13 cellular contexts compared by ENCODE assay signal in genomic region chr20:43710370-43711044, GRCh38. TPM values are rescaled to one million over a fixed set of nuclear protein-coding genes. Genes with fewer than 3 reads are reported as not detected.
A peak's percentile ranks its signal among the peaks of the same experiment; 100 is the strongest.
DNase-seq lines count a peak whose midpoint lies in the region; ATAC-seq and TF ChIP-seq lines count a peak whose summit lies in the region.
"Had no signal": no experiment of that assay in that cellular context is flagged by ENCODE, and none has a peak within 500 bp of the region (broad histone marks: within the 10 kb centered on the region; RNA-seq: fewer than 3 reads in every experiment).

No MANE protein-coding gene starts in this region.

- H3K9me3 Mint-ChIP-seq in naive B cell (no peaks in the 10 kb centered on the region), H9 (no peaks in the 10 kb centered on the region; a peak in 1 of 5 replicates)
- no peaks in the 10 kb centered on the region for H3K9me3 Mint-ChIP-seq in CD4-positive, alpha-beta memory T cell

- H3K27ac ChIP-seq in H9 (ENCODE audit: insufficient read length, low read depth, low read length) (no peak overlapping the region), gastroesophageal sphincter (no peak overlapping the region)
- H3K27ac ChIP-seq in CD4-positive, alpha-beta memory T cell (ENCODE audit: low read depth, low read length), result no peak overlapping the region
- H3K27ac ChIP-seq: right atrium auricular region had no signal

- H3K36me3 ChIP-seq in gastroesophageal sphincter, result no peaks in the 10 kb centered on the region
- H3K36me3 ChIP-seq in CD4-positive, alpha-beta memory T cell (ENCODE audit: insufficient read depth, low read length), result no peaks in the 10 kb centered on the region
- H3K36me3 ChIP-seq: right atrium auricular region had no signal

- H3K27ac Mint-ChIP-seq in naive B cell, result peak overlapping the region; percentile 27 to 94 (median 85)
- H3K27ac Mint-ChIP-seq in H9, result peak overlapping the region in 1 of 3 experiments; percentile 32; a peak in 2 of 7 replicates
- peak overlapping the region in 1 of 7 donors; percentile 18 for H3K27ac Mint-ChIP-seq in CD4-positive, alpha-beta memory T cell

- no peak overlapping the region for H3K9ac ChIP-seq in H9 (ENCODE audit: extremely low read depth, insufficient read length, low read length)

- H3K56ac ChIP-seq in H9 (ENCODE audit: insufficient read length, low read depth, low read length), result no peak overlapping the region

- H2BK12ac ChIP-seq in H9 (ENCODE audit: insufficient read length, low read depth, low read length), result no peak overlapping the region

- POLR2A ChIA-PET in CD4-positive, alpha-beta memory T cell (lab: Charles Lee; ENCODE audit: partially characterized antibody), result no interaction called here

- ATAC-seq in GM18868 (IDR thresholded peaks at IDR 0.05; ENCODE audit: unreplicated experiment), result peak; percentile 62
- ATAC-seq in GM21723 (IDR thresholded peaks at IDR 0.05; ENCODE audit: unreplicated experiment), result peak; percentile 65
- peak; percentile 73 for ATAC-seq in HG03175 (IDR thresholded peaks at IDR 0.05; ENCODE audit: unreplicated experiment)
- peak; percentile 68 to 69 for ATAC-seq in naive B cell (ENCODE audit: low read depth in 2 of 2)
- no peak for ATAC-seq in gastroesophageal sphincter
- ATAC-seq in Right ventricle myocardium inferior, result no peak
- ATAC-seq: esophagus mucosa had no signal

- H3K27me3 ChIP-seq in H9 (ENCODE audit: insufficient read depth, low read length) (no peaks in the 10 kb centered on the region), gastroesophageal sphincter (no peaks in the 10 kb centered on the region)
- H3K27me3 ChIP-seq in CD4-positive, alpha-beta memory T cell (ENCODE audit: insufficient read depth, low read length), result no peaks in the 10 kb centered on the region
- H3K27me3 ChIP-seq: right atrium auricular region had no signal

- H3K36me3 Mint-ChIP-seq in naive B cell, result peaks cover 0 to 5% of the 10 kb centered on the region in 2 donors
- H3K36me3 Mint-ChIP-seq in H9 (ENCODE audit: insufficient read depth in 1 of 3, low read depth in 3 of 3), result peaks cover 53 to 91% (median 90%) of the 10 kb centered on the region in 3 experiments; a peak in 6 of 7 replicates
- no peaks in the 10 kb centered on the region for H3K36me3 Mint-ChIP-seq in CD4-positive, alpha-beta memory T cell

- no peak for TF ChIP-seq EP300 in gastroesophageal sphincter (IDR thresholded peaks at IDR 0.05)

- H3K27me3 Mint-ChIP-seq in naive B cell (no peaks in the 10 kb centered on the region), H9 (ENCODE audit: low read depth) (no peaks in the 10 kb centered on the region)
- no peaks in the 10 kb centered on the region for H3K27me3 Mint-ChIP-seq in CD4-positive, alpha-beta memory T cell

- no peak overlapping the region for H3K4me3 ChIP-seq in gastroesophageal sphincter
- H3K4me3 ChIP-seq in CD4-positive, alpha-beta memory T cell (ENCODE audit: low read length in 2 of 2), result no peak overlapping the region
- H3K4me3 ChIP-seq: right atrium auricular region had no signal

- H3K14ac ChIP-seq in H9 (ENCODE audit: insufficient read depth, low read length), result no peak overlapping the region; the same call in 1 of the 2 replicates

- no peak overlapping the region for H3T11ph ChIP-seq in H9 (ENCODE audit: low read length)

- no peaks in the 10 kb centered on the region for H3K23me2 ChIP-seq in H9 (ENCODE audit: insufficient read length, low read depth, low read length, poor library complexity, severe bottlenecking)

- DNase-seq in naive B cell (no peak), H9 (no peak), Right ventricle myocardium inferior (ENCODE audit: missing footprints) (no peak)
- no peak for DNase-seq in CD4-positive, alpha-beta memory T cell
- DNase-seq: activated CD4-positive, alpha-beta T cell treated with anti-CD3 and anti-CD28 coated beads, Interleukin-2, amount 50 U/mL, for 1 hour; caudate nucleus; midbrain had no signal

- no peak overlapping the region for H2AFZ ChIP-seq in H9 (ENCODE audit: low read length)

- no peaks in the 10 kb centered on the region for H4K20me1 ChIP-seq in H9 (ENCODE audit: control insufficient read depth, insufficient read depth, insufficient read length)

- H3K79me1 ChIP-seq in H9 (ENCODE audit: insufficient read depth, low read depth, low read length, poor library complexity, severe bottlenecking), result no peaks in the 10 kb centered on the region

- no peak overlapping the region for H2BK15ac ChIP-seq in H9 (ENCODE audit: low read depth, low read length)

- no peaks in the 10 kb centered on the region for H3K79me2 ChIP-seq in H9 (ENCODE audit: insufficient read depth, low read length)

- H3K9me3 ChIP-seq in H9 (ENCODE audit: control insufficient read depth, low read depth, low read length) (no peaks in the 10 kb centered on the region), gastroesophageal sphincter (no peaks in the 10 kb centered on the region)
- no peaks in the 10 kb centered on the region for H3K9me3 ChIP-seq in CD4-positive, alpha-beta memory T cell (ENCODE audit: control insufficient read depth in 1 of 2, low read length in 2 of 2)
- H3K9me3 ChIP-seq: right atrium auricular region had no signal

- no peak overlapping the region for H3K18ac ChIP-seq in H9 (ENCODE audit: insufficient read length, low read depth, low read length)

- no peak overlapping the region for H2AK5ac ChIP-seq in H9 (ENCODE audit: insufficient read length, low read length)

- no peak overlapping the region for H2BK20ac ChIP-seq in H9 (ENCODE audit: low read depth, low read length, poor library complexity, severe bottlenecking)

- H4K5ac ChIP-seq in H9 (ENCODE audit: insufficient read length, low read depth, low read length), result no peak overlapping the region

- H3K4me1 Mint-ChIP-seq in naive B cell, result peaks cover 24 to 28% (median 27%) of the 10 kb centered on the region in 3 donors
- H3K4me1 Mint-ChIP-seq in H9, result no peaks in the 10 kb centered on the region
- no peaks in the 10 kb centered on the region for H3K4me1 Mint-ChIP-seq in CD4-positive, alpha-beta memory T cell

- no peak overlapping the region for H3K4me2 ChIP-seq in H9 (ENCODE audit: insufficient read depth, insufficient read length, low read length)

- no CpG with 5 or more reads among the region's 9 CpGs for WGBS in H9 (ENCODE audit: extremely low coverage, insufficient read length, low lambda C conversion rate)
- WGBS in gastroesophageal sphincter (ENCODE audit: low coverage in 1 of 2), 2 donors, result 88% methylated on average over 3 of the region's 9 CpGs; no CpG with 5 or more reads in 1 of the 2 donors

- H4K91ac ChIP-seq in H9 (ENCODE audit: insufficient read length, low read depth, low read length), result no peak overlapping the region

- H3K4me1 ChIP-seq in H9 (ENCODE audit: insufficient read depth, low read length), result no peaks in the 10 kb centered on the region
- no peaks in the 10 kb centered on the region for H3K4me1 ChIP-seq in gastroesophageal sphincter
- H3K4me1 ChIP-seq in CD4-positive, alpha-beta memory T cell (ENCODE audit: insufficient read depth, low read length), result no peaks in the 10 kb centered on the region
- H3K4me1 ChIP-seq: right atrium auricular region had no signal

- no peak overlapping the region for H4K8ac ChIP-seq in H9 (replicated peaks; ENCODE audit: insufficient read length, low read depth, low read length)

- TF ChIP-seq POLR2A in gastroesophageal sphincter (IDR thresholded peaks at IDR 0.05), result no peak

- intact Hi-C loops in CD4-positive, alpha-beta memory T cell (cut with micrococcal nuclease), result no loop called here
- intact Hi-C loops in Right ventricle myocardium inferior (cut with DNase I), result no loop called here

- no peak overlapping the region for H2BK5ac ChIP-seq in H9 (ENCODE audit: insufficient read length, low read length)

- CTCF ChIA-PET in CD4-positive, alpha-beta memory T cell (lab: Charles Lee; ENCODE audit: partially characterized antibody), result interaction anchor here (0.5 kb wide), 1 partner anchor 12 kb away, joined by 3 read pairs; no protein-coding TSS in a partner anchor

- no peak overlapping the region for H3K23ac ChIP-seq in H9 (ENCODE audit: insufficient read length, low read depth, low read length)

- no peak for TF ChIP-seq CTCF in H9 (conservative IDR thresholded peaks at IDR 0.05)
- no peak for TF ChIP-seq CTCF in gastroesophageal sphincter (IDR thresholded peaks at IDR 0.05)

- H3K4me3 Mint-ChIP-seq in naive B cell, result peak overlapping the region in 5 of 8 donors; percentile 15 to 78 (median 61)
- no peak overlapping the region for H3K4me3 Mint-ChIP-seq in H9
- H3K4me3 Mint-ChIP-seq in CD4-positive, alpha-beta memory T cell, result no peak overlapping the region

- no peak overlapping the region for H2BK120ac ChIP-seq in H9 (ENCODE audit: low read depth, low read length, poor library complexity, severe bottlenecking)

- H3K4ac ChIP-seq in H9 (ENCODE audit: low read depth, low read length), result no peak overlapping the region

RNA-seq across cellular contexts. Expression of gene GTSF1L, which starts 16.3 kb away (rescaled TPM):
- polyA plus RNA-seq in naive B cell (ENCODE audit: low read depth in 6 of 6), result under 1 TPM in 2 of 6 donors, not detected in 4; 0.81 to 0.96 TPM
- total RNA-seq in H9 (2021) (not detected in 2 replicates), gastroesophageal sphincter (not detected), Right ventricle myocardium inferior (not detected)
- total RNA-seq in CD4-positive, alpha-beta memory T cell, result not detected
- polyA plus RNA-seq in CD4-positive, alpha-beta memory T cell, result not detected
- total RNA-seq: esophagus mucosa, right atrium auricular region had no signal

RNA-seq across cellular contexts. Expression of gene MYBL2, which starts 43.6 kb away (rescaled TPM):
- polyA plus RNA-seq in naive B cell (ENCODE audit: low read depth in 6 of 6), result 10 to 100 TPM in 3 of 6 donors, 1 to 10 TPM in 3; 2.3 to 65.0 (median 26.6) TPM
- total RNA-seq in H9 (2021) (159 and 165 TPM in 2 replicates), gastroesophageal sphincter (under 1 TPM in 1 of 4 donors, not detected in 3; 0.20 TPM), Right ventricle myocardium inferior (1.4 TPM)
- under 1 TPM in 1 of 2 experiments, not detected in 1; 0.11 TPM for total RNA-seq in CD4-positive, alpha-beta memory T cell
- polyA plus RNA-seq in CD4-positive, alpha-beta memory T cell, result under 1 TPM in 1 of 2 donors, not detected in 1; 0.22 TPM
- total RNA-seq: right atrium auricular region had no signal

Comparison
In these comparisons a context has a peak if more than half of its experiments do, and no peak if none do; other contexts are left out.
1. ATAC-seq: peak in GM18868 (single experiment), GM21723 (single experiment), HG03175 (single experiment) and naive B cell (2 of 2); none in gastroesophageal sphincter (single experiment) and Right ventricle myocardium inferior (single experiment).
2. H3K4me3 Mint-ChIP-seq: peak in naive B cell (5 of 8); none in H9 (0 of 2) and CD4-positive, alpha-beta memory T cell (0 of 8).
3. RNA of gene MYBL2, which starts 43.6 kb away (total RNA-seq): 159 to 165 TPM in H9; 1.4 TPM in Right ventricle myocardium inferior (single experiment), 0.11 TPM in CD4-positive, alpha-beta memory T cell and 0.20 TPM in gastroesophageal sphincter; every median in the first group is over 10 times any median in the second.